9 cellular contexts compared by ENCODE assay signal in the genomic region with DNA sequence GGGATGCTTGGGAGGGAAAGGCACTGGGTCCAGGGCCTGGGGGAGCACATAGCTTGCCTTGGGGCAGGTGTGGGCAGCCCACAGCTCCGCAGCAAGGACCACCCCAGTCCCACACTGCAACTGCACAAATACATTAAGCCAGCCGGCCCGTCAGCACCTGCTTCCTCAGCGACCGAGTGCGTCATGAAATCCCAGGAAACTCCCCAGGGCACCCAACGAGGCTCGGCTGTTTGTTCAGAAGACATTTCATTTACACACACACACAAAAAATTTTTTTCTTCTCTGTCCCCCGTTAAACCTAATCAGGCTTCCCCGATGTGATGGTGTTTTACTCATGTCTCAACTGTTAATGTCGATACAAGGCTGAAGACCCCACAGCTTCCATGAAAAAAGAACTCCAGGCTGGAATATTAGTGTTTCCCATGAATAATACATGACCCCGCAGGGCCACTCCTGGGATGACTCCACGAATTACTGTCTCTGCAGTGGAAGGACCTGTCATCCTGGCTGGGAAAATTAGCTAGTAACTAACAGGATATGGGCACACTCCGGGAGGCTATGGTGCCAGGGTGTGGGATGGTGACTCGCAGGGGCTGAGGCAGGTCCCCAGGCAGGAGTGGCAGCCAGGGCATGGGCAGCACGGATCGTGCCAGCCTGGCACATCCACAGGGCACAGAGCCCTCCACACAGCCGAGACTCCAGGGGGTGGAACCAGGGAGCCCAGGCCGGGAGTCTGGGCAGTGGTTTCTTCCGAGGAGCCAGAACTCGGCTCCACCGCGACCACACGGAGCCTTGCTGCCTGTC.
DNase-seq lines count a peak whose midpoint lies in the region; ATAC-seq and TF ChIP-seq lines count a peak whose summit lies in the region.
"Had no signal": no experiment of that assay in that cellular context is flagged by ENCODE, and none has a peak within 500 bp of the region (broad histone marks: within the 10 kb centered on the region; RNA-seq: fewer than 3 reads in every experiment).

No MANE protein-coding gene starts in this region.

- H3K4me2 ChIP-seq in neural progenitor cell: no peak overlapping the region

- peak overlapping the region; percentile 47 for H3K27ac Mint-ChIP-seq in neural progenitor cell
- no peak overlapping the region for H3K27ac Mint-ChIP-seq in natural killer cell treated with Interleukin-12 subunit alpha and Interleukin-12 subunit beta and Interleukin-15 and Interleukin-18, amount 100 ng/mL, for 72 hours

- peaks cover 5% of the 10 kb centered on the region for H3K36me3 Mint-ChIP-seq in neural progenitor cell
- no peaks in the 10 kb centered on the region for H3K36me3 Mint-ChIP-seq in natural killer cell treated with Interleukin-12 subunit alpha and Interleukin-12 subunit beta and Interleukin-15 and Interleukin-18, amount 100 ng/mL, for 72 hours

- no peak overlapping the region for H3K9ac ChIP-seq in neural progenitor cell

- H3K79me2 ChIP-seq in neural progenitor cell (ENCODE audit: low read depth): peaks cover 33% of the 10 kb centered on the region

- H2AFZ ChIP-seq in neural progenitor cell (replicated peaks): no peak overlapping the region

- 86 to 87% methylated on average over 24 of the region's 24 CpGs for WGBS in ectodermal cell, 2 experiments

- no peak for TF ChIP-seq CTCF in neural progenitor cell (IDR thresholded peaks at IDR 0.05)

- peaks cover 63% of the 10 kb centered on the region for H3K4me1 ChIP-seq in ectodermal cell (ENCODE audit: control insufficient read depth, insufficient read depth, low read length)
- peaks cover 52% of the 10 kb centered on the region for H3K4me1 ChIP-seq in neural progenitor cell

- H4K20me1 ChIP-seq in neural progenitor cell (ENCODE audit: low read depth): peaks cover 29% of the 10 kb centered on the region

- ATAC-seq in GM18502 (IDR thresholded peaks at IDR 0.05; ENCODE audit: poor library complexity, unreplicated experiment): no peak
- no peak for ATAC-seq in natural killer cell treated with Interleukin-12 subunit alpha and Interleukin-12 subunit beta and Interleukin-15 and Interleukin-18, amount 100 ng/mL, for 72 hours

- peak overlapping the region; percentile 42 for H3K4me3 Mint-ChIP-seq in neural progenitor cell
- H3K4me3 Mint-ChIP-seq in natural killer cell treated with Interleukin-12 subunit alpha and Interleukin-12 subunit beta and Interleukin-15 and Interleukin-18, amount 100 ng/mL, for 72 hours: no peak overlapping the region

- H3K4me3 ChIP-seq in ectodermal cell (ENCODE audit: insufficient read depth, low read depth, low read length): no peak overlapping the region
- H3K4me3 ChIP-seq in neural progenitor cell: no peak overlapping the region

- H3K27ac ChIP-seq in ectodermal cell (ENCODE audit: insufficient read depth, low read depth, low read length, poor library complexity, severe bottlenecking) (peak overlapping the region; percentile 60), neural progenitor cell (peak overlapping the region; percentile 86)

- no peaks in the 10 kb centered on the region for H3K36me3 ChIP-seq in ectodermal cell (ENCODE audit: control insufficient read depth, insufficient read depth, low read length)
- no peaks in the 10 kb centered on the region for H3K36me3 ChIP-seq in neural progenitor cell

- peaks cover 66% of the 10 kb centered on the region for H3K4me1 Mint-ChIP-seq in neural progenitor cell
- H3K4me1 Mint-ChIP-seq in natural killer cell treated with Interleukin-12 subunit alpha and Interleukin-12 subunit beta and Interleukin-15 and Interleukin-18, amount 100 ng/mL, for 72 hours (ENCODE audit: low read depth in 2 of 2): no peaks in the 10 kb centered on the region

- in situ Hi-C loops in ACHN (cut with HindIII; ENCODE audit: low pct_ligation_motif_present, low pct_unique_long_range_greater_than_20kb, low sequenced_read_pairs): no loop called here

- H3K9me3 ChIP-seq in ectodermal cell (ENCODE audit: control insufficient read depth, low read length) (no peaks in the 10 kb centered on the region), neural progenitor cell (ENCODE audit: low read depth) (no peaks in the 10 kb centered on the region)

- H3K9me3 Mint-ChIP-seq in neural progenitor cell: peaks cover 3% of the 10 kb centered on the region
- H3K9me3 Mint-ChIP-seq in natural killer cell treated with Interleukin-12 subunit alpha and Interleukin-12 subunit beta and Interleukin-15 and Interleukin-18, amount 100 ng/mL, for 72 hours: no peaks in the 10 kb centered on the region

- peaks cover 17% of the 10 kb centered on the region for H3F3A ChIP-seq in neural progenitor cell (ENCODE audit: low read depth)

- peaks cover 4% of the 10 kb centered on the region for H3K27me3 Mint-ChIP-seq in neural progenitor cell (ENCODE audit: insufficient read depth, low read depth)
- no peaks in the 10 kb centered on the region for H3K27me3 Mint-ChIP-seq in natural killer cell treated with Interleukin-12 subunit alpha and Interleukin-12 subunit beta and Interleukin-15 and Interleukin-18, amount 100 ng/mL, for 72 hours

- H3K27me3 ChIP-seq in ectodermal cell (ENCODE audit: control insufficient read depth, insufficient read depth, low read length, poor library complexity, severe bottlenecking) (no peaks in the 10 kb centered on the region), neural progenitor cell (no peaks in the 10 kb centered on the region)

- DNase-seq in EH (ENCODE audit: low read depth) (peak; percentile 64), NCI-H226 (peak; percentile 36), neural progenitor cell (ENCODE audit: low spot score) (no peak), GF-D8 (lab: John Stamatoyannopoulos, UW) (no peak), ACHN (no peak)
- no peak for DNase-seq in natural killer cell treated with Interleukin-12 subunit alpha and Interleukin-12 subunit beta and Interleukin-15 and Interleukin-18, amount 100 ng/mL, for 72 hours (ENCODE audit: low spot score)
- DNase-seq: NCI-H187 treated with DMSO at 0.1 percent for 48 hours had no signal

Comparison
In these comparisons a context has a peak if more than half of its experiments do, and no peak if none do; other contexts are left out.
1. DNase-seq: peak in EH (single experiment) and NCI-H226 (single experiment); none in neural progenitor cell (single experiment), GF-D8 (single experiment), natural killer cell treated with Interleukin-12 subunit alpha and Interleukin-12 subunit beta and Interleukin-15 and Interleukin-18, amount 100 ng/mL, for 72 hours (single experiment) and ACHN (single experiment).